8 cellular contexts compared by ENCODE assay signal in the genomic region with DNA sequence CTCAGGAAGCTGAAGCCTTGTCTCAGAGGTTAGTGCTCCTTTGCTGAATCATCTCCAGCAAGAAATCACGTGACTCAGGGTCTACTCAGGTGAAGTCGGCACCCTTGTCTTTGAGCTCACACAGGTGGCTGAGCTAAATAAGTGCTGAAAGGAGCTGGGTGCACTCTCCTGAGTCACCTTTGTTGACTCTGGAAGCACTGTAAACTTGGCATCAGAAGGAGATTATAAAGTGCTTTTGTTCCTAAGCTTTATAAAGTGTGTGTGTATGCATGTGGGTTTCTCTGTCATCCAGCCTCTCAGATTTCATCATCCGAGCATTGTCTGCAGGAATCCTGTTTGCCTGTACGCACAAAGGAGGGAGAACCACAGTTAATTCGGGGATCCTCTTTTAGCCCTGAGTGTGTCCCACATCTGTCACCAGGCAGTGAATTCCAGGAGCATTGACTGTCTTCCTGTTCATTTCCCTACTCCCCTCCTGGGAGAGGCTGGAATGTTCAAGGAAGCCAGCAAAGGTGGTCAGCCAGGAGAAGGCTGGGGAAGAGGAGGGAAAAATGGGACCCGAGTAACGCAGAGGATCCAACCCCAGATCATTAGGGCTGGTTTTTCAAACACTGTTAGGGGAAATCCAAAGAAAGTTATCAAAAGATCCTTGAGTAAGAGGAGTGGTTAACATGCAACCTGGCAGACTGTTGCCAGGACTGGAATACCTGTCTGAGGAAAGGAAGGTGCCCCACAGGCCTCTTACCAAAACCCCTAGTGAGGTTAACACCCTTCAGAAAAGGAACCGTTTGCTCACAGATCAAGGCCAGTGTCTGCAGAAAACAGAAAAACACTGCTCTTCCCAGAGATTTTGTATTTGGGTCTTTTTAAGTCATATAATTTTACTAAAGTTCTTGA.
DNase-seq lines count a peak whose midpoint lies in the region; ATAC-seq and FAIRE-seq lines count a peak whose summit lies in the region.

No MANE protein-coding gene starts in this region.

- peak; percentile 67 for DNase-seq in NCI-H1105 (lab: John Stamatoyannopoulos, UW)
- peak; percentile 60 for DNase-seq in activated CD8-positive, alpha-beta memory T cell treated with anti-CD3 and anti-CD28 coated beads, Interleukin-2, amount 50 U/mL, for 48 hours
- DNase-seq in glomerular visceral epithelial cell (ENCODE audit: extremely low spot score) = peak; percentile 73
- no peak for DNase-seq in substantia nigra (lab: John Stamatoyannopoulos, UW)
- DNase-seq in frontal cortex (ENCODE audit: low spot score in 2 of 2) = no peak

- FAIRE-seq in frontal cortex (lab: Jason Lieb, UNC) = no peak

- no peaks in the 10 kb centered on the region for H3K36me3 ChIP-seq in skeletal muscle satellite cell (ENCODE audit: insufficient read depth, low read length)

- H3K27ac ChIP-seq in substantia nigra (ENCODE audit: low read depth, low read length, poor library complexity, severe bottlenecking) = no peak overlapping the region

- H3K4me3 ChIP-seq in skeletal muscle satellite cell (ENCODE audit: low read length) = no peak overlapping the region

- H3K9me3 ChIP-seq in skeletal muscle satellite cell (replicated peaks; ENCODE audit: low read length) = no peaks in the 10 kb centered on the region

- ATAC-seq in GM18511 (IDR thresholded peaks at IDR 0.05; ENCODE audit: unreplicated experiment) (peak; percentile 54), HG03520 (IDR thresholded peaks at IDR 0.05; ENCODE audit: unreplicated experiment) (no peak)

- H3K9ac ChIP-seq in skeletal muscle satellite cell (ENCODE audit: low read depth, low read length) = peak overlapping the region; percentile 0

- peaks cover 39% of the 10 kb centered on the region for H3K4me1 ChIP-seq in skeletal muscle satellite cell (ENCODE audit: control insufficient read depth, insufficient read depth, low read length)

- H3K4me2 ChIP-seq in skeletal muscle satellite cell (ENCODE audit: low read length) = peak overlapping the region; percentile 53

- no peaks in the 10 kb centered on the region for H3K27me3 ChIP-seq in skeletal muscle satellite cell (ENCODE audit: control insufficient read depth, insufficient read depth, low read length)

Comparison
In these comparisons a context has a peak if more than half of its experiments do, and no peak if none do; other contexts are left out.
1. DNase-seq: peak in NCI-H1105 (single experiment), activated CD8-positive, alpha-beta memory T cell treated with anti-CD3 and anti-CD28 coated beads, Interleukin-2, amount 50 U/mL, for 48 hours (single experiment) and glomerular visceral epithelial cell (single experiment); none in substantia nigra (0 of 49) and frontal cortex (0 of 2).